Comparison of ENCODE assay signal across 20 cellular contexts in genomic region chr6:130405549-130405948, GRCh38. TPM values are rescaled to one million over a fixed set of nuclear protein-coding genes. Genes with fewer than 3 reads are reported as not detected.
A peak's percentile ranks its signal among the peaks of the same experiment; 100 is the strongest.
DNase-seq lines count a peak whose midpoint lies in the region; ATAC-seq, FAIRE-seq and TF ChIP-seq lines count a peak whose summit lies in the region.
"Had no signal": no experiment of that assay in that cellular context is flagged by ENCODE, and none has a peak within 500 bp of the region (broad histone marks: within the 10 kb centered on the region; RNA-seq: fewer than 3 reads in every experiment).

No MANE protein-coding gene starts in this region.

- H3K4me2 ChIP-seq in IMR-90 (ENCODE audit: low read depth, low read length) (peak overlapping the region; percentile 71; the same call in 1 of the 2 replicates), neuronal stem cell (ENCODE audit: insufficient read depth, low read length, poor library complexity, severe bottlenecking) (no peak overlapping the region)
- H3K4me2 ChIP-seq: BLaER1 treated with 17β-estradiol and CSF1 and Interleukin-3, amounts not matched to agents 10 nM and 100 nM had no signal

- H3K79me1 ChIP-seq in IMR-90 (ENCODE audit: low read depth in 1 of 2, low read length in 2 of 2) (peaks cover 18 to 37% of the 10 kb centered on the region in 2 experiments), neuronal stem cell (ENCODE audit: low read depth, low read length) (no peaks in the 10 kb centered on the region)

- H3K56ac ChIP-seq in IMR-90 (ENCODE audit: extremely low read depth, insufficient read depth, low read length): no peak overlapping the region

- CTCF ChIA-PET in IMR-90 (lab: Yijun Ruan, JAX): no interaction called here

- TF ChIP-seq CTCF in IMR-90 (conservative IDR thresholded peaks at IDR 0.05; ENCODE audit: low read depth, low read length): no peak
- no peak for TF ChIP-seq CTCF in psoas muscle (IDR thresholded peaks at IDR 0.05)

- H3K23ac ChIP-seq in IMR-90 (ENCODE audit: low read depth, low read length) (0 out of 2 replicates have a peak overlapping the region, but pooled peaks have one; percentile 24), neuronal stem cell (ENCODE audit: low read depth, low read length, poor library complexity) (no peak overlapping the region)

- FAIRE-seq in GM12892 (lab: Jason Lieb, UNC): peak; percentile 30
- FAIRE-seq: GM12878, K562 had no signal

- no peak overlapping the region for H4K8ac ChIP-seq in IMR-90 (ENCODE audit: low read depth in 2 of 2, low read length in 2 of 2)
- H4K8ac ChIP-seq in neuronal stem cell (ENCODE audit: low read depth, low read length): peak overlapping the region; percentile 65

- BruUV-seq in IMR-90 (replicated peaks; lab: Mats Ljungman, UMichigan): no TSS peak

- ATAC-seq in IMR-90 (ENCODE audit: low read depth): no peak
- ATAC-seq in SK-N-SH treated with all-trans-retinoic acid at 6 μM for 48 hours: peak; percentile 44
- ATAC-seq in GM19351 (IDR thresholded peaks at IDR 0.05; ENCODE audit: unreplicated experiment): no peak
- no peak for ATAC-seq in psoas muscle
- ATAC-seq: GM12878, K562 had no signal

- H2AK9ac ChIP-seq in IMR-90 (replicated peaks; ENCODE audit: low read depth, low read length, poor library complexity): peak overlapping the region; percentile 23

- DNase-seq in GM12892 (ENCODE audit: insufficient read length): no peak
- no peak for DNase-seq in IMR-90
- no peak for DNase-seq in neuronal stem cell (ENCODE audit: low spot score)
- DNase-seq in activated naive CD4-positive, alpha-beta T cell (lab: John Stamatoyannopoulos, UW): no peak
- no peak for DNase-seq in psoas muscle
- no peak for DNase-seq in Ammon's horn (ENCODE audit: low spot score)
- DNase-seq: 8988T; AML-193; Calu3; CD4-positive, CD25-positive, alpha-beta regulatory T cell; DMS 273 treated with DMSO at 0.1 percent for 48 hours; GM23248 had no signal

- H4K91ac ChIP-seq in IMR-90 (ENCODE audit: insufficient read depth, low read depth, low read length) (no peak overlapping the region), neuronal stem cell (ENCODE audit: low read depth, low read length, poor library complexity) (no peak overlapping the region)

- H3K27ac ChIP-seq in IMR-90 (ENCODE audit: insufficient read depth, low read length) (no peak overlapping the region), neuronal stem cell (replicated peaks; ENCODE audit: low read length) (no peak overlapping the region), psoas muscle (no peak overlapping the region)
- H3K27ac ChIP-seq: BLaER1 treated with 17β-estradiol and CSF1 and Interleukin-3, amounts not matched to agents 10 nM and 100 nM; GM23248; HL-60 had no signal

- H3K27me3 ChIP-seq in IMR-90 (ENCODE audit: control insufficient read depth, insufficient read depth, low read length) (no peaks in the 10 kb centered on the region), neuronal stem cell (ENCODE audit: control insufficient read depth in 3 of 3, insufficient read depth in 3 of 3, low read depth in 1 of 3, low read length in 3 of 3) (peaks cover 0 to 3% (median 0%) of the 10 kb centered on the region in 3 experiments), psoas muscle (ENCODE audit: insufficient read depth in 3 of 3, low read length in 2 of 3) (peaks cover 0 to 3% (median 0%) of the 10 kb centered on the region in 3 donors)
- H3K27me3 ChIP-seq: BLaER1 treated with 17β-estradiol and CSF1 and Interleukin-3, amounts not matched to agents 10 nM and 100 nM had no signal

- no peak for TF ChIP-seq POLR2A in GM12892 (IDR thresholded peaks at IDR 0.05; ENCODE audit: low read depth, low read length)
- no peak for TF ChIP-seq POLR2A in IMR-90 (IDR thresholded peaks at IDR 0.05; ENCODE audit: low read depth, low read length)

- no peaks in the 10 kb centered on the region for H3K9me3 ChIP-seq in IMR-90 (ENCODE audit: control insufficient read depth, insufficient read depth, low read length)
- H3K9me3 ChIP-seq in neuronal stem cell (replicated peaks in 1 of 2; ENCODE audit: control insufficient read depth in 2 of 2, insufficient read depth in 1 of 2, low read depth in 1 of 2, low read length in 2 of 2): no peaks in the 10 kb centered on the region
- no peaks in the 10 kb centered on the region for H3K9me3 ChIP-seq in psoas muscle
- H3K9me3 ChIP-seq: BLaER1 treated with 17β-estradiol and CSF1 and Interleukin-3, amounts not matched to agents 10 nM and 100 nM; HAP-1 had no signal

- no peak overlapping the region for H4K5ac ChIP-seq in IMR-90 (ENCODE audit: low read depth, low read length)

- H2BK120ac ChIP-seq in IMR-90 (ENCODE audit: low read depth, low read length) (no peak overlapping the region), neuronal stem cell (ENCODE audit: low read depth, low read length) (no peak overlapping the region)

- H3K4me1 ChIP-seq in IMR-90 (ENCODE audit: control insufficient read depth, insufficient read depth, low read length): peaks cover 12% of the 10 kb centered on the region
- H3K4me1 ChIP-seq in neuronal stem cell (ENCODE audit: control insufficient read depth in 2 of 2, insufficient read depth in 1 of 2, low read depth in 1 of 2, low read length in 2 of 2): no peaks in the 10 kb centered on the region
- no peaks in the 10 kb centered on the region for H3K4me1 ChIP-seq in psoas muscle
- H3K4me1 ChIP-seq: BLaER1 treated with 17β-estradiol and CSF1 and Interleukin-3, amounts not matched to agents 10 nM and 100 nM had no signal

- H2AK5ac ChIP-seq in IMR-90 (ENCODE audit: low read depth, low read length) (no peak overlapping the region), neuronal stem cell (ENCODE audit: low read depth, low read length) (peak overlapping the region; percentile 81)

- H3K36me3 ChIP-seq in IMR-90 (ENCODE audit: control insufficient read depth, insufficient read depth, low read length): no peaks in the 10 kb centered on the region
- H3K36me3 ChIP-seq in neuronal stem cell (replicated peaks in 1 of 2; ENCODE audit: control insufficient read depth in 2 of 2, insufficient read depth in 2 of 2, low read length in 2 of 2): peaks cover 0 to 2% of the 10 kb centered on the region in 2 donors
- no peaks in the 10 kb centered on the region for H3K36me3 ChIP-seq in psoas muscle (ENCODE audit: insufficient read depth in 1 of 2, low read depth in 1 of 2)
- H3K36me3 ChIP-seq: BLaER1 treated with 17β-estradiol and CSF1 and Interleukin-3, amounts not matched to agents 10 nM and 100 nM; HAP-1 had no signal

- H3K14ac ChIP-seq in IMR-90 (replicated peaks; ENCODE audit: low read depth, low read length): no peak overlapping the region
- peak overlapping the region; percentile 0 for H3K14ac ChIP-seq in neuronal stem cell (ENCODE audit: low read length)

- H2BK12ac ChIP-seq in neuronal stem cell (ENCODE audit: low read length): peak overlapping the region; percentile 10

- H3K9ac ChIP-seq in IMR-90 (ENCODE audit: low read depth, low read length) (no peak overlapping the region), neuronal stem cell (ENCODE audit: low read depth, low read length, poor library complexity) (no peak overlapping the region)
- H3K9ac ChIP-seq: BLaER1 treated with 17β-estradiol and CSF1 and Interleukin-3, amounts not matched to agents 10 nM and 100 nM; GM23248 had no signal

- H2BK20ac ChIP-seq in IMR-90 (ENCODE audit: low read depth, low read length): no peak overlapping the region

- H4K20me1 ChIP-seq in IMR-90 (ENCODE audit: insufficient read depth, low read length): no peaks in the 10 kb centered on the region
- H4K20me1 ChIP-seq: BLaER1 treated with 17β-estradiol and CSF1 and Interleukin-3, amounts not matched to agents 10 nM and 100 nM had no signal

- dilution Hi-C loops in IMR-90 (cut with HindIII; ENCODE audit: low sequenced_read_pairs, unreplicated experiment): no loop called here

- H3K9me1 ChIP-seq in IMR-90 (ENCODE audit: insufficient read depth, low read length): 0 out of 2 replicates have a peak, but pooled peaks cover 5% of the 10 kb centered on the region

- no CpG with 5 or more reads among the region's 2 CpGs for WGBS in IMR-90 (ENCODE audit: extremely low coverage in 2 of 2, insufficient read length in 1 of 2), 2 experiments
- WGBS in neuronal stem cell (ENCODE audit: extremely low coverage in 2 of 2, insufficient read length in 2 of 2, insufficient replicate concordance in 1 of 2), 2 donors: no CpG with 5 or more reads among the region's 2 CpGs
- whole genome bisulfite sequencing in psoas muscle, 3 donors: 64 to 69% (median 68%) methylated on average over 2 of the region's 2 CpGs

- no peak overlapping the region for H2BK5ac ChIP-seq in IMR-90 (ENCODE audit: low read depth, low read length, poor library complexity, severe bottlenecking)
- H2BK5ac ChIP-seq in neuronal stem cell (ENCODE audit: low read length): no peak overlapping the region

- intact Hi-C loops in IMR-90 (cut with micrococcal nuclease): no loop called here
- intact Hi-C loops in psoas muscle (cut with DNase I): no loop called here

- no peak overlapping the region for H2BK15ac ChIP-seq in IMR-90 (ENCODE audit: low read depth, low read length)
- H2BK15ac ChIP-seq in neuronal stem cell (ENCODE audit: low read length): no peak overlapping the region

- H2AFZ ChIP-seq in IMR-90 (replicated peaks; ENCODE audit: low read length, poor library complexity) (no peak overlapping the region), neuronal stem cell (ENCODE audit: low read length) (no peak overlapping the region)
- H2AFZ ChIP-seq: GM23248 had no signal

- POLR2A ChIA-PET in IMR-90 (lab: Charles Lee; ENCODE audit: unreplicated experiment): no interaction called here

- in situ Hi-C loops in IMR-90 (cut with MboI; ENCODE audit: low sequenced_read_pairs): no loop called here

- H3K4ac ChIP-seq in IMR-90 (ENCODE audit: low read depth, low read length): no peak overlapping the region
- no peak overlapping the region for H3K4ac ChIP-seq in neuronal stem cell (ENCODE audit: low read length)

- no peak overlapping the region for H3K4me3 ChIP-seq in IMR-90 (ENCODE audit: insufficient read depth, low read depth, low read length)
- H3K4me3 ChIP-seq in neuronal stem cell (ENCODE audit: low read length in 2 of 2): no peak overlapping the region
- no peak overlapping the region for H3K4me3 ChIP-seq in psoas muscle
- H3K4me3 ChIP-seq: BLaER1 treated with 17β-estradiol and CSF1 and Interleukin-3, amounts not matched to agents 10 nM and 100 nM; GM12878; GM23248; HAP-1; K562 had no signal

- H3K18ac ChIP-seq in IMR-90 (ENCODE audit: low read depth, low read length): no peak overlapping the region
- H3K18ac ChIP-seq in neuronal stem cell (ENCODE audit: low read length): no peak overlapping the region

- TF ChIP-seq RAD21 in IMR-90 (IDR thresholded peaks at IDR 0.05; ENCODE audit: low read length): no peak

TF ChIP-seq in IMR-90, 13 proteins besides CTCF, POLR2A, EP300 and RAD21 (continues in another document):
- TF ChIP-seq CHD1 (IDR thresholded peaks at IDR 0.05; ENCODE audit: low read depth, low read length): no peak

TF ChIP-seq in SK-N-SH treated with all-trans-retinoic acid at 6 μM for 48 hours, 23 proteins besides CTCF, POLR2A, EP300 and RAD21 (continues in another document):
- TF ChIP-seq OSR1 (CRISPR knock-in tag; IDR thresholded peaks at IDR 0.05): no peak

RNA-seq across cellular contexts. Expression of gene TMEM200A, which starts 39.7 kb away (rescaled TPM):
- 14.3 TPM for polyA plus RNA-seq in GM12892 (2012; ENCODE audit: missing spikeins)
- total RNA-seq in IMR-90 (2012; rRNA removed): 37.1 and 47.8 TPM in 2 replicates
- polyA plus RNA-seq in IMR-90 (2012; rRNA removed): 19.4 and 22.8 TPM in 2 replicates
- polyA plus RNA-seq in IMR-90 (2012; cell fraction: cytosol; rRNA removed): 7.1 and 11.5 TPM in 2 replicates
- 2.3 and 6.7 TPM in 2 replicates for polyA plus RNA-seq in IMR-90 (2012; cell fraction: nucleus; rRNA removed; ENCODE audit: low replicate concordance)
- polyA plus RNA-seq in neuronal stem cell (2013, experiment 1 of 2): 4.7 TPM
- polyA plus RNA-seq in neuronal stem cell (2013, experiment 2 of 2): 5.1 TPM
- total RNA-seq in psoas muscle: under 1 TPM; 0.06 to 0.81 (median 0.21) TPM
- under 1 TPM; 0.05 to 0.12 (median 0.11) TPM for polyA plus RNA-seq in psoas muscle
- total RNA-seq: Calu3, G401 had no signal
- polyA plus RNA-seq: K562 had no signal

Comparison
In these comparisons a context has a peak if more than half of its experiments do, and no peak if none do; other contexts are left out.
1. RNA of gene TMEM200A, which starts 39.7 kb away (total RNA-seq): 37.1 to 47.8 TPM in IMR-90; 0.06 to 0.81 TPM in psoas muscle; every median in the first group is over 10 times any median in the second.